ENCODE assay signal across 8 cellular contexts in genomic region chr7:77416621-77417371, GRCh38. TPM values are rescaled to one million over a fixed set of nuclear protein-coding genes. Genes with fewer than 3 reads are reported as not detected.
DNase-seq lines count a peak whose midpoint lies in the region; ATAC-seq and TF ChIP-seq lines count a peak whose summit lies in the region.

No MANE protein-coding gene starts in this region.

- intact Hi-C loops in heart left ventricle (cut with DNase I): loop anchor here in 5 of 10 donors (5.0 to 10.0 kb wide), 3 partner anchors 62 to 121 kb away; partner anchors contain the start of gene PTPN12 (in 4 of the 5)

- H3K27me3 ChIP-seq in heart left ventricle (no peaks in the 10 kb centered on the region), skeletal muscle satellite cell (ENCODE audit: control insufficient read depth, insufficient read depth, low read length) (no peaks in the 10 kb centered on the region)

- H3K36me3 ChIP-seq in heart left ventricle (no peaks in the 10 kb centered on the region), skeletal muscle satellite cell (ENCODE audit: insufficient read depth, low read length) (no peaks in the 10 kb centered on the region)

- H3K4me1 ChIP-seq in heart left ventricle: peaks cover 0 to 52% (median 8%) of the 10 kb centered on the region in 12 donors
- peaks cover 40% of the 10 kb centered on the region for H3K4me1 ChIP-seq in skeletal muscle satellite cell (ENCODE audit: control insufficient read depth, insufficient read depth, low read length)

- peak overlapping the region; percentile 97 for H3K27ac ChIP-seq in VCaP
- H3K27ac ChIP-seq in heart left ventricle: peak overlapping the region; percentile 63 to 92 (median 86)

- ATAC-seq in HG02763 (IDR thresholded peaks at IDR 0.05; ENCODE audit: unreplicated experiment): peak; percentile 17
- ATAC-seq in heart left ventricle: peak; percentile 38 to 64 (median 48)

- TF ChIP-seq POLR2A in heart left ventricle (IDR thresholded peaks at IDR 0.05): no peak

- DNase-seq in heart left ventricle (no peak), NOMO-1 treated with DMSO at 0.1 percent for 48 hours (lab: John Stamatoyannopoulos, UW; ENCODE audit: unreplicated experiment) (no peak), OCI-M1 (lab: John Stamatoyannopoulos, UW) (no peak), HPDE6-E6E7 (ENCODE audit: extremely low spot score) (no peak)

- H3K9me3 ChIP-seq in heart left ventricle (no peaks in the 10 kb centered on the region), skeletal muscle satellite cell (replicated peaks; ENCODE audit: low read length) (no peaks in the 10 kb centered on the region)

- TF ChIP-seq CTCF in VCaP (conservative IDR thresholded peaks at IDR 0.05) (peak; percentile 52), heart left ventricle (IDR thresholded peaks at IDR 0.05) (peak in 1 of 12 donors; percentile 17)

- 49 to 70% (median 57%) methylated on average over 15 to 20 of the region's 20 CpGs for WGBS in heart left ventricle, 4 donors

- H3K9ac ChIP-seq in skeletal muscle satellite cell (ENCODE audit: low read depth, low read length): peak overlapping the region; percentile 84

- H3K4me2 ChIP-seq in skeletal muscle satellite cell (ENCODE audit: low read length): peak overlapping the region; percentile 87

- peak overlapping the region; percentile 79; the same call in 1 of the 2 replicates for H3K4me3 ChIP-seq in GM08714 (ENCODE audit: low read length)
- H3K4me3 ChIP-seq in heart left ventricle: peak overlapping the region; percentile 77 to 97 (median 88)
- peak overlapping the region; percentile 78 for H3K4me3 ChIP-seq in skeletal muscle satellite cell (ENCODE audit: low read length)

RNA-seq across cellular contexts. Expression of gene GSAP, which starts 0.6 kb away (rescaled TPM):
- 10 to 100 TPM in 2 of 9 donors, 1 to 10 TPM in 7; 4.9 to 24.9 (median 6.5) TPM for total RNA-seq in heart left ventricle
- 1 to 10 TPM; 1.7 to 7.0 TPM for polyA plus RNA-seq in heart left ventricle
- 3.3 and 3.5 TPM in 2 replicates for total RNA-seq in skeletal muscle satellite cell (2012; rRNA removed)
